In the genomic region with DNA sequence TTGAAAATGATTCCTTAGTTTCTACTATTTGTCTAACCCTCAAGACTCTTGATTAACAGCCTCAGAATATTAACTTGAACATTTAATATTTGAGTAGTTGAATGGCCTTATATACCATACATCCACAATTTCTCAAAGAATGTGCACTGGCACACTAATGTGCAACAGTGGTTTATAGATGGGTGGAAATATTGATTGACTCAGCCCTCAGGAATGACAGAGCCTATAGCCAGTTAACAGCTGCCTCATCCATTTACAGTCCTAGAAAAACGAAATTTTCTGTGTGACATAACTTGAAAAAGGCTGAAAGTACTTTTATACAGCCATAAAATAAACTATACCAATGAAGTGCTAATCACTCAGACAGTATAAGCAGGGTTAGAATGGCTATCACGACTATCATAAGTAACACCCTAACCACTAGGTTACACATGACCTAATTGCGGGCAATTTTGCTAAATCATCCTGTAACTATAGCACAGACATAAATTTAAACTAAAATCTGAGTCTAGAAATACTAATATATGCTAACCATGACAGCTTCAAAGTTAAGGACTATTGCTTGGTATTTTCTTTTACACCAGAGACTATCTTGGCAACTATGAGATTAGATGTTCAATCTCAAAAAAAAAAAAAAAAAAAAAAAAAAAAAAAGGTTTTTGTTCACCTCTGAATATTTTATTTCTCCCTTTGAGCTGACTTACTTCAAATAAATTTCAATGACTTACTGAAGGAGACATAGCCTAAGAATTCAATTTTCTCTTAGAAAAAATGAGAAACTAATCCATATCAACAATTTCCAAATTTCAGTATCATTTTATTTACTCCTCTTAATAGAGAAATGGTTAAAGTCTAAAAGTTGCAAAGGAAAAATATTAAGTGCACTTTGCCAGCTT, we compare ENCODE assay signal across 13 cellular contexts. TPM values are rescaled to one million over a fixed set of nuclear protein-coding genes. Genes with fewer than 3 reads are reported as not detected.
DNase-seq lines count a peak whose midpoint lies in the region; ATAC-seq, FAIRE-seq and TF ChIP-seq lines count a peak whose summit lies in the region.
"Had no signal": no experiment of that assay in that cellular context is flagged by ENCODE, and none has a peak within 500 bp of the region (broad histone marks: within the 10 kb centered on the region; RNA-seq: fewer than 3 reads in every experiment).

No MANE protein-coding gene starts in this region.

- H3K4me1 Mint-ChIP-seq in chondrocyte (ENCODE audit: low read depth) = peaks cover 50% of the 10 kb centered on the region
- peaks cover 16 to 30% of the 10 kb centered on the region in 2 donors for H3K4me1 Mint-ChIP-seq in natural killer cell treated with Interleukin-12 subunit alpha and Interleukin-12 subunit beta and Interleukin-15 and Interleukin-18, amount 100 ng/mL, for 72 hours (ENCODE audit: low read depth in 2 of 2)

- peak; percentile 64 for DNase-seq in RCC 7860 (ENCODE audit: low spot score)
- DNase-seq in chondrocyte (ENCODE audit: low spot score) = no peak
- no peak for DNase-seq in natural killer cell treated with Interleukin-12 subunit alpha and Interleukin-12 subunit beta and Interleukin-15 and Interleukin-18, amount 100 ng/mL, for 72 hours (ENCODE audit: low spot score)
- no peak for DNase-seq in epidermal melanocyte (ENCODE audit: insufficient read length, low spot score)
- DNase-seq: anterior cingulate cortex, Caco-2, NCI-H1105 treated with DMSO at 0.1 percent for 48 hours had no signal

- no peak for TF ChIP-seq CTCF in chondrocyte (IDR thresholded peaks at IDR 0.05)

- peaks cover 5% of the 10 kb centered on the region for H3K36me3 Mint-ChIP-seq in chondrocyte (ENCODE audit: low read depth)
- no peaks in the 10 kb centered on the region for H3K36me3 Mint-ChIP-seq in natural killer cell treated with Interleukin-12 subunit alpha and Interleukin-12 subunit beta and Interleukin-15 and Interleukin-18, amount 100 ng/mL, for 72 hours

- H3K27me3 Mint-ChIP-seq in chondrocyte (ENCODE audit: low read depth) = no peaks in the 10 kb centered on the region
- no peaks in the 10 kb centered on the region for H3K27me3 Mint-ChIP-seq in natural killer cell treated with Interleukin-12 subunit alpha and Interleukin-12 subunit beta and Interleukin-15 and Interleukin-18, amount 100 ng/mL, for 72 hours

- no peak overlapping the region for H3K4me3 Mint-ChIP-seq in chondrocyte (ENCODE audit: unreplicated experiment)
- peak overlapping the region; percentile 49 for H3K4me3 Mint-ChIP-seq in natural killer cell treated with Interleukin-12 subunit alpha and Interleukin-12 subunit beta and Interleukin-15 and Interleukin-18, amount 100 ng/mL, for 72 hours
- H3K4me3 Mint-ChIP-seq: neural progenitor cell; T-helper 1 cell treated with Interleukin-12 subunit alpha and Interleukin-12 subunit beta and Interleukin-4 antibody, amounts not matched to agents 30 μg/mL and 1 μg/mL, for 36 hours had no signal

- H3K27ac Mint-ChIP-seq in chondrocyte (ENCODE audit: unreplicated experiment) = peak overlapping the region; percentile 49
- peak overlapping the region; percentile 43 to 60 for H3K27ac Mint-ChIP-seq in natural killer cell treated with Interleukin-12 subunit alpha and Interleukin-12 subunit beta and Interleukin-15 and Interleukin-18, amount 100 ng/mL, for 72 hours
- H3K27ac Mint-ChIP-seq: neural progenitor cell; T-helper 1 cell treated with Interleukin-12 subunit alpha and Interleukin-12 subunit beta and Interleukin-4 antibody, amounts not matched to agents 30 μg/mL and 1 μg/mL, for 36 hours had no signal

- ATAC-seq in GM18867 (IDR thresholded peaks at IDR 0.05; ENCODE audit: unreplicated experiment) (peak; percentile 85), HG03354 (IDR thresholded peaks at IDR 0.05; ENCODE audit: poor library complexity, severe bottlenecking, unreplicated experiment) (no peak), GM18868 (IDR thresholded peaks at IDR 0.05; ENCODE audit: unreplicated experiment) (no peak), HG03045 (IDR thresholded peaks at IDR 0.05; ENCODE audit: unreplicated experiment) (no peak)
- ATAC-seq in natural killer cell treated with Interleukin-12 subunit alpha and Interleukin-12 subunit beta and Interleukin-15 and Interleukin-18, amount 100 ng/mL, for 72 hours = peak; percentile 86 to 99

- no peaks in the 10 kb centered on the region for H3K9me3 Mint-ChIP-seq in chondrocyte (ENCODE audit: low read depth)
- H3K9me3 Mint-ChIP-seq in natural killer cell treated with Interleukin-12 subunit alpha and Interleukin-12 subunit beta and Interleukin-15 and Interleukin-18, amount 100 ng/mL, for 72 hours = no peaks in the 10 kb centered on the region
- H3K9me3 Mint-ChIP-seq: neural progenitor cell; T-helper 1 cell treated with Interleukin-12 subunit alpha and Interleukin-12 subunit beta and Interleukin-4 antibody, amounts not matched to agents 30 μg/mL and 1 μg/mL, for 36 hours had no signal

- FAIRE-seq in RCC 7860 (lab: Jason Lieb, UNC) = peak; percentile 88

RNA-seq across cellular contexts. Expression of a gene that starts 9.3 kb away (rescaled TPM):
- total RNA-seq in chondrocyte = 54.3 to 78.5 TPM (median 55.3 TPM) in 3 replicates
- total RNA-seq in natural killer cell treated with Interleukin-12 subunit alpha and Interleukin-12 subunit beta and Interleukin-15 and Interleukin-18, amount 100 ng/mL, for 72 hours = 10 to 100 TPM; 33.9 to 39.2 TPM

Comparison
In these comparisons a context has a peak if more than half of its experiments do, and no peak if none do; other contexts are left out.
1. ATAC-seq: peak in GM18867 (single experiment) and natural killer cell treated with Interleukin-12 subunit alpha and Interleukin-12 subunit beta and Interleukin-15 and Interleukin-18, amount 100 ng/mL, for 72 hours (2 of 2); none in HG03354 (single experiment), GM18868 (single experiment) and HG03045 (single experiment).